ENCODE assay signal across 20 cellular contexts in the genomic region with DNA sequence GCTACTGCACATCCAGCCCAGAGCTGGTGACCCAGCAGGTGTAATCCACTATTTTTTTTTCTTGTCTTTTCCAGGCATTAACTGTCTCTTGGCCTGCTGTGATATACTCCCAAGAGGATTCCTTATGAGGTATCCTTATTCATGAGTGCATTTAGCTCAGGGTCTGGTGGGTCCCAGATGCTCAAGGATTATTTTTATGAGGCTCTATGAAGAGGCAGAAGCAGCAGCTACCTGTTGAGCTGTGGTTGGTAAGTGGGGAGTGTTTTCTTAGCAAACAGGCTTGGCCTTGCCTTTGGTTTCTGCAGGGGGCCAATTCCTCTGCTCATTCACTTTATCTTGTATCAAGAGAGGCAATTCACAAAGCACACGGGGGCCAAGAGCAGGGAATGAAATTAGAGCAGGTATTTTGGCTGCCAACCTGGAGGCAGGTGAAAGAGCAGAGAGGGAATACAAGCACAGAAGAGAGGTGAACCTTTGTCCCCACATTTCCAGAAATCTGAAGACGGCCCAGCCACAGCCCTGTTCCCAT.
"Had no signal": no experiment of that assay in that cellular context is flagged by ENCODE, and none has a peak within 500 bp of the region (broad histone marks: within the 10 kb centered on the region; RNA-seq: fewer than 3 reads in every experiment).

No MANE protein-coding gene starts in this region.

- H3K27ac ChIP-seq: adrenal gland, heart right ventricle, prostate gland, skin epidermis, WERI-Rb-1 had no signal

- ATAC-seq: activated CD4-positive, alpha-beta T cell treated with anti-CD3 and anti-CD28 coated beads for 36 hours; activated CD8-positive, alpha-beta memory T cell treated with anti-CD3 and anti-CD28 coated beads, Interleukin-2, amount 10 ng/mL, durations not matched to agents 7 days and 5 days; activated T-cell treated with anti-CD3 and anti-CD28 coated beads, Interleukin-2, amount 50 U/mL, for 4 hours; right cardiac atrium; stimulated activated naive CD8-positive, alpha-beta T cell treated with anti-CD3 and anti-CD28 coated beads, Interleukin-15, Interleukin-2, amounts not matched to agents 100 U/mL and 50 U/mL, for 24 hours had no signal

- H3K36me3 ChIP-seq: adrenal gland, heart right ventricle, prostate gland, WERI-Rb-1 had no signal

- H3K4me1 Mint-ChIP-seq: activated CD4-positive, alpha-beta T cell treated with anti-CD3 and anti-CD28 coated beads for 36 hours; activated CD8-positive, alpha-beta memory T cell treated with anti-CD3 and anti-CD28 coated beads, Interleukin-2, amount 10 ng/mL, durations not matched to agents 7 days and 5 days; mesothelial cell of epicardium had no signal

- H3K9me3 ChIP-seq: adrenal gland, heart right ventricle, prostate gland had no signal

- H3K27me3 ChIP-seq: adrenal gland, heart right ventricle had no signal

- H3K27ac Mint-ChIP-seq: activated CD4-positive, alpha-beta memory T cell treated with anti-CD3 and anti-CD28 coated beads for 36 hours; activated CD4-positive, alpha-beta T cell treated with anti-CD3 and anti-CD28 coated beads for 36 hours; activated CD8-positive, alpha-beta memory T cell treated with anti-CD3 and anti-CD28 coated beads, Interleukin-2, amount 10 ng/mL, durations not matched to agents 7 days and 5 days; activated naive CD4-positive, alpha-beta T cell treated with anti-CD3 and anti-CD28 coated beads, Interleukin-2, amount 50 U/mL, for 24 hours; endodermal cell; mesothelial cell of epicardium; type B pancreatic cell had no signal

- H3K4me3 Mint-ChIP-seq: activated CD4-positive, alpha-beta memory T cell treated with anti-CD3 and anti-CD28 coated beads for 36 hours; activated CD4-positive, alpha-beta T cell treated with anti-CD3 and anti-CD28 coated beads for 36 hours; activated CD8-positive, alpha-beta memory T cell treated with anti-CD3 and anti-CD28 coated beads, Interleukin-2, amount 10 ng/mL, durations not matched to agents 7 days and 5 days; activated naive CD4-positive, alpha-beta T cell treated with anti-CD3 and anti-CD28 coated beads, Interleukin-2, amount 50 U/mL, for 24 hours; activated T-cell treated with anti-CD3 and anti-CD28 coated beads, Interleukin-2, amount 50 U/mL, for 4 hours; endodermal cell; mesothelial cell of epicardium; type B pancreatic cell had no signal

- FAIRE-seq: frontal cortex, islet of Langerhans had no signal

- DNase-seq: activated CD4-positive, alpha-beta memory T cell treated with anti-CD3 and anti-CD28 coated beads for 36 hours; activated CD4-positive, alpha-beta T cell treated with anti-CD3 and anti-CD28 coated beads for 36 hours; activated CD8-positive, alpha-beta memory T cell treated with anti-CD3 and anti-CD28 coated beads, Interleukin-2, amount 10 ng/mL, durations not matched to agents 7 days and 5 days; activated effector memory CD4-positive, alpha-beta T cell treated with Interleukin-2 at 50 U/mL for 16 hours; activated T-cell treated with anti-CD3 and anti-CD28 coated beads, Interleukin-2, amount 50 U/mL, for 4 hours; adrenal gland; dermis blood vessel endothelial cell; endodermal cell; heart right ventricle; right cardiac atrium; stimulated activated naive CD8-positive, alpha-beta T cell treated with anti-CD3 and anti-CD28 coated beads, Interleukin-15, Interleukin-2, amounts not matched to agents 100 U/mL and 50 U/mL, for 24 hours; WERI-Rb-1 had no signal

- H3K9me3 Mint-ChIP-seq: activated CD4-positive, alpha-beta memory T cell treated with anti-CD3 and anti-CD28 coated beads for 36 hours; activated naive CD4-positive, alpha-beta T cell treated with anti-CD3 and anti-CD28 coated beads, Interleukin-2, amount 50 U/mL, for 24 hours; activated T-cell treated with anti-CD3 and anti-CD28 coated beads, Interleukin-2, amount 50 U/mL, for 4 hours; endodermal cell; type B pancreatic cell had no signal

- H3K36me3 Mint-ChIP-seq: activated CD4-positive, alpha-beta memory T cell treated with anti-CD3 and anti-CD28 coated beads for 36 hours; activated CD8-positive, alpha-beta memory T cell treated with anti-CD3 and anti-CD28 coated beads, Interleukin-2, amount 10 ng/mL, durations not matched to agents 7 days and 5 days; activated naive CD4-positive, alpha-beta T cell treated with anti-CD3 and anti-CD28 coated beads, Interleukin-2, amount 50 U/mL, for 24 hours; mesothelial cell of epicardium; type B pancreatic cell had no signal

- H3K4me1 ChIP-seq: adrenal gland, prostate gland had no signal

- H3K4me3 ChIP-seq: adrenal gland, heart right ventricle, lung, prostate gland, skin epidermis had no signal
